In the genomic region with DNA sequence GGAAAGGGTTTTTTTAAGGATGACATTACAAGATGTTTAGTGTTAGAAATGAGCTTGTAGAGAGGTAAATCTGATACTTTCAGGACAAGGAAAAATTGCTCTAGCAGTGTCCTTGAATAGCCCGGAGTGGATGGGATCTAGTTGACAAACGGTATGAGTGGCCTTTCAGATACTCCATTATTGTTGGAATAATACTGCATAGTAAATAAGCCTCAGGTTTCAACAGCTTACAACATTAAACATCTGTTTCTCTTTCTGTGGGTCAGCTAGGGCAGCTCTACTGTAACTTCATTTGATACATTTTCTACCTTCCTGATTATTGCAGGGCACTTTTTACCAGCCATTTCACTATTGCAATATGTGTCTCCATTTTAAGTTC, we compare ENCODE assay signal across 27 cellular contexts.
DNase-seq lines count a peak whose midpoint lies in the region; ATAC-seq, FAIRE-seq and TF ChIP-seq lines count a peak whose summit lies in the region.
"Had no signal": no experiment of that assay in that cellular context is flagged by ENCODE, and none has a peak within 500 bp of the region (broad histone marks: within the 10 kb centered on the region; RNA-seq: fewer than 3 reads in every experiment).

No MANE protein-coding gene starts in this region.

- H3K9ac ChIP-seq in K562 (ENCODE audit: insufficient read depth in 1 of 2, low read depth in 2 of 2, low read length in 2 of 2), result no peak overlapping the region
- H3K9ac ChIP-seq: BLaER1 had no signal

- no peak for DNase-seq in activated T-cell treated with anti-CD3 and anti-CD28 coated beads, Interleukin-2, amount 50 U/mL, for 72 hours
- DNase-seq in activated T-cell treated with anti-CD3 and anti-CD28 coated beads, Interleukin-2, amount 50 U/mL, for 4 hours, result no peak
- DNase-seq in NCI-H2029 (lab: John Stamatoyannopoulos, UW) (peak; percentile 82), K562 (ENCODE audit: extremely low read depth in 1 of 4, low spot score in 3 of 4) (no peak), 8988T (no peak), frontal cortex (ENCODE audit: low spot score in 2 of 2) (no peak), AG08395 (ENCODE audit: low spot score) (no peak)
- DNase-seq: ACHN; activated CD4-positive, alpha-beta memory T cell treated with anti-CD3 and anti-CD28 coated beads, Interleukin-2, amount 10 ng/mL, durations not matched to agents 7 days and 5 days; activated CD4-positive, CD25-positive, alpha-beta regulatory T cell; activated CD8-positive, alpha-beta memory T cell treated with anti-CD3 and anti-CD28 coated beads, Interleukin-2, amount 50 U/mL, for 48 hours; caudate nucleus; COR-L47; dermis blood vessel endothelial cell; hypothalamus; immature natural killer cell; left lung; mesendoderm; NCI-H2171; occipital lobe; stimulated activated CD4-positive, alpha-beta T cell treated with anti-CD3 and anti-CD28 coated beads, Interleukin-15, amount 100 ng/mL, for 24 hours; stimulated activated naive CD4-positive, alpha-beta T cell had no signal

- no peak for TF ChIP-seq POLR2A in K562 (conservative IDR thresholded peaks at IDR 0.05)

- no peaks in the 10 kb centered on the region for H3K9me3 Mint-ChIP-seq in activated T-cell treated with anti-CD3 and anti-CD28 coated beads, Interleukin-2, amount 50 U/mL, for 72 hours
- H3K9me3 Mint-ChIP-seq in activated T-cell treated with anti-CD3 and anti-CD28 coated beads, Interleukin-2, amount 50 U/mL, for 4 hours, result no peaks in the 10 kb centered on the region
- H3K9me3 Mint-ChIP-seq in nephron, result no peaks in the 10 kb centered on the region
- H3K9me3 Mint-ChIP-seq: activated CD4-positive, alpha-beta memory T cell treated with anti-CD3 and anti-CD28 coated beads, Interleukin-2, amount 10 ng/mL, durations not matched to agents 7 days and 5 days; immature natural killer cell had no signal

- peaks cover 2% of the 10 kb centered on the region; the same call in 1 of the 2 replicates for H4K20me1 ChIP-seq in K562 (replicated peaks; ENCODE audit: control insufficient read depth, insufficient read depth, low read length)
- H4K20me1 ChIP-seq: BLaER1 had no signal

- peaks cover 17% of the 10 kb centered on the region for H3K4me1 Mint-ChIP-seq in activated T-cell treated with anti-CD3 and anti-CD28 coated beads, Interleukin-2, amount 50 U/mL, for 72 hours (ENCODE audit: low read depth)
- H3K4me1 Mint-ChIP-seq in activated T-cell treated with anti-CD3 and anti-CD28 coated beads, Interleukin-2, amount 50 U/mL, for 4 hours (ENCODE audit: low read depth), result peaks cover 2% of the 10 kb centered on the region
- H3K4me1 Mint-ChIP-seq in nephron, result peaks cover 21% of the 10 kb centered on the region
- H3K4me1 Mint-ChIP-seq: activated CD4-positive, alpha-beta memory T cell treated with anti-CD3 and anti-CD28 coated beads, Interleukin-2, amount 10 ng/mL, durations not matched to agents 7 days and 5 days had no signal

- BruUV-seq in K562 (replicated peaks; lab: Mats Ljungman, UMichigan), result no TSS peak

- intact Hi-C loops in K562 (cut with micrococcal nuclease), result no loop called here

- H3K9me1 ChIP-seq in K562 (ENCODE audit: control insufficient read depth, insufficient read depth, low read length), result no peaks in the 10 kb centered on the region

- no peak for TF ChIP-seq CTCF in K562 (IDR thresholded peaks at IDR 0.05 in 2 of 3, conservative IDR thresholded peaks at IDR 0.05 in 1 of 3; ENCODE audit: insufficient read depth in 2 of 3, low read depth in 1 of 3, low read length in 3 of 3)
- no peak for TF ChIP-seq CTCF in nephron (IDR thresholded peaks at IDR 0.05; ENCODE audit: unreplicated experiment in 3 of 3)

- no peak overlapping the region for H3K4me2 ChIP-seq in K562 (ENCODE audit: insufficient read depth, low read length)
- H3K4me2 ChIP-seq: BLaER1 had no signal

- no peaks in the 10 kb centered on the region for H3K27me3 ChIP-seq in K562 (ENCODE audit: control insufficient read depth in 2 of 2, insufficient read depth in 2 of 2, low read length in 2 of 2)
- H3K27me3 ChIP-seq: BLaER1, esophagus muscularis mucosa, left lung, suprapubic skin had no signal

- H2AFZ ChIP-seq in K562 (ENCODE audit: low read depth, low read length), result no peak overlapping the region

- in situ Hi-C loops in K562 (cut with MboI), result no loop called here

- no peaks in the 10 kb centered on the region for H3K36me3 Mint-ChIP-seq in activated T-cell treated with anti-CD3 and anti-CD28 coated beads, Interleukin-2, amount 50 U/mL, for 72 hours (ENCODE audit: insufficient read depth in 2 of 2)
- peaks cover 10% of the 10 kb centered on the region for H3K36me3 Mint-ChIP-seq in activated T-cell treated with anti-CD3 and anti-CD28 coated beads, Interleukin-2, amount 50 U/mL, for 4 hours (ENCODE audit: insufficient read depth)
- H3K36me3 Mint-ChIP-seq in nephron (ENCODE audit: low read depth), result no peaks in the 10 kb centered on the region

- H3K27ac Mint-ChIP-seq in activated T-cell treated with anti-CD3 and anti-CD28 coated beads, Interleukin-2, amount 50 U/mL, for 72 hours, result peak overlapping the region; percentile 72
- H3K27ac Mint-ChIP-seq in nephron, result peak overlapping the region; percentile 46 to 74 (median 63)
- H3K27ac Mint-ChIP-seq: activated CD4-positive, alpha-beta memory T cell treated with anti-CD3 and anti-CD28 coated beads, Interleukin-2, amount 10 ng/mL, durations not matched to agents 7 days and 5 days had no signal

- H3K9me3 ChIP-seq in K562 (replicated peaks; ENCODE audit: control insufficient read depth, insufficient read depth, low read depth, low read length), result no peaks in the 10 kb centered on the region
- H3K9me3 ChIP-seq: BLaER1, esophagus muscularis mucosa, left lung, suprapubic skin had no signal

- no peaks in the 10 kb centered on the region for H3K79me2 ChIP-seq in K562 (ENCODE audit: control insufficient read depth, insufficient read depth, low read length)

- H3K27ac ChIP-seq in K562 (ENCODE audit: extremely low read depth, low read depth, low read length), result no peak overlapping the region
- H3K27ac ChIP-seq: BLaER1, esophagus muscularis mucosa, left lung, suprapubic skin had no signal

- H3K4me3 Mint-ChIP-seq in activated T-cell treated with anti-CD3 and anti-CD28 coated beads, Interleukin-2, amount 50 U/mL, for 72 hours, result no peak overlapping the region
- H3K4me3 Mint-ChIP-seq in activated T-cell treated with anti-CD3 and anti-CD28 coated beads, Interleukin-2, amount 50 U/mL, for 4 hours, result no peak overlapping the region
- H3K4me3 Mint-ChIP-seq in nephron, result no peak overlapping the region
- H3K4me3 Mint-ChIP-seq: activated CD4-positive, alpha-beta memory T cell treated with anti-CD3 and anti-CD28 coated beads, Interleukin-2, amount 10 ng/mL, durations not matched to agents 7 days and 5 days; activated naive CD8-positive, alpha-beta T cell; immature natural killer cell had no signal

- FAIRE-seq in K562 (lab: Jason Lieb, UNC), result no peak
- no peak for FAIRE-seq in frontal cortex (lab: Jason Lieb, UNC)

- no peak overlapping the region for H3K4me3 ChIP-seq in K562
- H3K4me3 ChIP-seq: BLaER1, esophagus muscularis mucosa, left lung, suprapubic skin had no signal

- no peaks in the 10 kb centered on the region for H3K27me3 Mint-ChIP-seq in activated T-cell treated with anti-CD3 and anti-CD28 coated beads, Interleukin-2, amount 50 U/mL, for 72 hours (ENCODE audit: low read depth)
- H3K27me3 Mint-ChIP-seq in activated T-cell treated with anti-CD3 and anti-CD28 coated beads, Interleukin-2, amount 50 U/mL, for 4 hours (ENCODE audit: low read depth), result no peaks in the 10 kb centered on the region
- H3K27me3 Mint-ChIP-seq in nephron (ENCODE audit: low read depth), result no peaks in the 10 kb centered on the region
- H3K27me3 Mint-ChIP-seq: activated CD4-positive, alpha-beta memory T cell treated with anti-CD3 and anti-CD28 coated beads, Interleukin-2, amount 10 ng/mL, durations not matched to agents 7 days and 5 days; activated naive CD8-positive, alpha-beta T cell had no signal

- 23% methylated on average over 2 of the region's 2 CpGs for WGBS in K562 (ENCODE audit: insufficient coverage, low coverage, missing lambda C conversion rate)

- ATAC-seq in activated T-cell treated with anti-CD3 and anti-CD28 coated beads, Interleukin-2, amount 50 U/mL, for 72 hours (replicated peaks in 1 of 2), result no peak
- no peak for ATAC-seq in activated T-cell treated with anti-CD3 and anti-CD28 coated beads, Interleukin-2, amount 50 U/mL, for 4 hours
- no peak; the same call in 2 of the 3 replicates for ATAC-seq in K562
- ATAC-seq: left lung had no signal

- POLR2A ChIA-PET in K562 (lab: Yijun Ruan, JAX), result interaction anchor here (0.7 kb wide), 1 partner anchor 18 kb away, joined by 3 read pairs; no protein-coding TSS in a partner anchor

- no peaks in the 10 kb centered on the region for H3K36me3 ChIP-seq in K562 (ENCODE audit: control insufficient read depth, insufficient read depth, low read length)
- H3K36me3 ChIP-seq: left lung, suprapubic skin had no signal

- H3K4me1 ChIP-seq in K562 (replicated peaks in 1 of 2; ENCODE audit: control insufficient read depth in 2 of 2, insufficient read depth in 2 of 2, low read length in 2 of 2), result peaks cover 0 to 6% of the 10 kb centered on the region in 2 experiments; a peak in 2 of 5 replicates
- H3K4me1 ChIP-seq: BLaER1, esophagus muscularis mucosa, left lung, suprapubic skin had no signal

- CTCF ChIA-PET in K562 (lab: Yijun Ruan, JAX; ENCODE audit: low intra/inter-chr PET ratio), result no interaction called here

- no peak for TF ChIP-seq RAD21 in K562 (CRISPR knock-in tag; conservative IDR thresholded peaks at IDR 0.05 in 1 of 2, IDR thresholded peaks at IDR 0.05 in 1 of 2)

- no peak for TF ChIP-seq EP300 in K562 (IDR thresholded peaks at IDR 0.05; ENCODE audit: low read length)

TF ChIP-seq in K562, 482 proteins besides CTCF, POLR2A, EP300 and RAD21:
- TF ChIP-seq ZBTB26 (CRISPR knock-in tag; IDR thresholded peaks at IDR 0.05) (no peak), PHF8 (IDR thresholded peaks at IDR 0.05; ENCODE audit: borderline replicate concordance, low read length) (0 out of 2 replicates have a peak, but pooled peaks have one; percentile 13)
TF ChIP-seq in K562: peak in this region for 1.
